ENCODE assay signal across 8 cellular contexts in the genomic region with DNA sequence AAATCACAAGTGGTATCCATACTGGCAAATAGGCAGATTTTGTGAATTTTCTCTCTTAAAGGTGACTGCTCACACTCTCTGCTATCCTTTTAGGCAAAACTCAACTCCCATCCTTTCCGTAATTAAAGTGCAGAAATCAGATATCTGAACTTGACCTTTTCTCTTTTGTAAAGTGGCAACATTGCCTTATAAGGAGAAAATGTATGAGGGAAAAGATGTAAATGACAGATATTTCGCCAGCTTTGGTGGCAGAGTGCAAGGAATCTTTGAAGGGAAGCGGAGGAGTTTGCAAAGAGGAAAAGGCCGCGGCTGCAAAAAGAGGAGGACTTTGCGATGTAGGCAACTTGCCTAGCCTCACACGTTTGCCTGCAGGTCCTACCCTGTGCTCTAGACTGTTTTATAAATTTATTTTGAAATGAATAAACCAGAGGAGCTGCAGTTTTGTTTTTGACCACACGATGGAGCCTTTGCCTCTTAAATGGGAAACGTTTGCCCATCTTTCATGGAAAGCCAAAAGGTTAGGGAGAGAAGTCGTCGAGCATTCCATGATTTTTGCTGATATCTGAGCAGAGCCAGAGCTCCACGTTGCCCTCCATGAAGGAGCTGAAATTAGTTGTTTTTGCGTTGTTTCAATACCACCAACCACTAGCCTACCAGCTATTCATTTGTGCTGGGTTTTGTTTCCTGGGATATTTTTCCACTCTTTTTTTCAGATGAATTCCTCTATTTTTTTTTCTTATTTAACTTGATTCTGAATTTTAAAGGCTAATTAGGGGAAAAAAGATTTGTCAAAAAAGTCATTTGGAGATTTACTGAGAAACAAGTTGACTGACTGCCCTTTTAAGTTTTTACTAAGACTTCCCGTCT.
DNase-seq lines count a peak whose midpoint lies in the region; ATAC-seq and TF ChIP-seq lines count a peak whose summit lies in the region.

No MANE protein-coding gene starts in this region.

- H3K9me3 Mint-ChIP-seq in natural killer cell = no peaks in the 10 kb centered on the region
- H3K9me3 Mint-ChIP-seq in natural killer cell treated with Interleukin-12 subunit alpha and Interleukin-12 subunit beta and Interleukin-15 and Interleukin-18, amount 100 ng/mL, for 72 hours = no peaks in the 10 kb centered on the region

- TF ChIP-seq CTCF in natural killer cell (IDR thresholded peaks at IDR 0.05) (peak; percentile 60), fibroblast of mammary gland (conservative IDR thresholded peaks at IDR 0.05; ENCODE audit: control insufficient read depth, insufficient read depth, low read depth, low read length) (peak; percentile 81)

- H3K36me3 Mint-ChIP-seq in natural killer cell = no peaks in the 10 kb centered on the region
- no peaks in the 10 kb centered on the region for H3K36me3 Mint-ChIP-seq in natural killer cell treated with Interleukin-12 subunit alpha and Interleukin-12 subunit beta and Interleukin-15 and Interleukin-18, amount 100 ng/mL, for 72 hours

- intact Hi-C loops in natural killer cell (cut with micrococcal nuclease) = no loop called here

- H3K4me3 Mint-ChIP-seq in natural killer cell = no peak overlapping the region
- no peak overlapping the region for H3K4me3 Mint-ChIP-seq in natural killer cell treated with Interleukin-12 subunit alpha and Interleukin-12 subunit beta and Interleukin-15 and Interleukin-18, amount 100 ng/mL, for 72 hours

- no peaks in the 10 kb centered on the region for H3K4me1 Mint-ChIP-seq in natural killer cell
- no peaks in the 10 kb centered on the region for H3K4me1 Mint-ChIP-seq in natural killer cell treated with Interleukin-12 subunit alpha and Interleukin-12 subunit beta and Interleukin-15 and Interleukin-18, amount 100 ng/mL, for 72 hours (ENCODE audit: low read depth in 2 of 2)

- H3K27me3 Mint-ChIP-seq in natural killer cell (ENCODE audit: low read depth in 2 of 2) = peaks cover 13 to 28% of the 10 kb centered on the region in 2 donors
- H3K27me3 Mint-ChIP-seq in natural killer cell treated with Interleukin-12 subunit alpha and Interleukin-12 subunit beta and Interleukin-15 and Interleukin-18, amount 100 ng/mL, for 72 hours = peaks cover 24 to 41% of the 10 kb centered on the region in 2 donors

- ATAC-seq in natural killer cell = no peak
- ATAC-seq in natural killer cell treated with Interleukin-12 subunit alpha and Interleukin-12 subunit beta and Interleukin-15 and Interleukin-18, amount 100 ng/mL, for 72 hours = no peak
- ATAC-seq in GM21528 (IDR thresholded peaks at IDR 0.05; ENCODE audit: low FRiP score, unreplicated experiment) = no peak

- no peak overlapping the region for H3K4me3 ChIP-seq in fibroblast of mammary gland (ENCODE audit: control insufficient read depth, low read depth, low read length)

- no peak overlapping the region for H3K27ac Mint-ChIP-seq in natural killer cell
- H3K27ac Mint-ChIP-seq in natural killer cell treated with Interleukin-12 subunit alpha and Interleukin-12 subunit beta and Interleukin-15 and Interleukin-18, amount 100 ng/mL, for 72 hours = no peak overlapping the region

- no peak for DNase-seq in natural killer cell
- no peak for DNase-seq in natural killer cell treated with Interleukin-12 subunit alpha and Interleukin-12 subunit beta and Interleukin-15 and Interleukin-18, amount 100 ng/mL, for 72 hours (ENCODE audit: low spot score)
- DNase-seq in NCI-H1092 (lab: John Stamatoyannopoulos, UW) = peak; percentile 67
- peak; percentile 53 for DNase-seq in SK-N-DZ (ENCODE audit: low spot score)
- peak; percentile 61 for DNase-seq in fibroblast of mammary gland (ENCODE audit: low read depth)
- DNase-seq in pons (ENCODE audit: low spot score) = peak; percentile 58
- DNase-seq in effector CD8-positive, alpha-beta T cell (lab: John Stamatoyannopoulos, UW) = no peak

Comparison
In these comparisons a context has a peak if more than half of its experiments do, and no peak if none do; other contexts are left out.
1. DNase-seq: peak in NCI-H1092 (single experiment), SK-N-DZ (single experiment), fibroblast of mammary gland (single experiment) and pons (single experiment); none in natural killer cell (single experiment), natural killer cell treated with Interleukin-12 subunit alpha and Interleukin-12 subunit beta and Interleukin-15 and Interleukin-18, amount 100 ng/mL, for 72 hours (single experiment) and effector CD8-positive, alpha-beta T cell (single experiment).